20 cellular contexts compared by ENCODE assay signal in genomic region chr2:219120082-219120481, GRCh38. TPM values are rescaled to one million over a fixed set of nuclear protein-coding genes. Genes with fewer than 3 reads are reported as not detected.
"Had no signal": no experiment of that assay in that cellular context is flagged by ENCODE, and none has a peak within 500 bp of the region (broad histone marks: within the 10 kb centered on the region; RNA-seq: fewer than 3 reads in every experiment).

No MANE protein-coding gene starts in this region.

- H3K36me3 Mint-ChIP-seq: activated CD8-positive, alpha-beta memory T cell treated with anti-CD3 and anti-CD28 coated beads, Interleukin-2, amount 10 ng/mL, durations not matched to agents 7 days and 5 days; mesothelial cell of epicardium; naive B cell; type B pancreatic cell had no signal

- H3K27ac Mint-ChIP-seq: activated CD4-positive, alpha-beta T cell treated with anti-CD3 and anti-CD28 coated beads for 36 hours; activated CD8-positive, alpha-beta memory T cell treated with anti-CD3 and anti-CD28 coated beads, Interleukin-2, amount 10 ng/mL, durations not matched to agents 7 days and 5 days; activated CD8-positive, alpha-beta T cell treated with anti-CD3 and anti-CD28 coated beads, Interleukin-2, amount 10 ng/mL, durations not matched to agents 7 days and 5 days; activated naive CD4-positive, alpha-beta T cell treated with anti-CD3 and anti-CD28 coated beads for 36 hours; mesothelial cell of epicardium; nephron progenitor cell; progenitor cell of endocrine pancreas; stimulated activated naive CD8-positive, alpha-beta T cell treated with anti-CD3 and anti-CD28 coated beads, Interleukin-15, Interleukin-2, amounts not matched to agents 100 ng/mL and 50 ng/mL, for 24 hours; type B pancreatic cell had no signal

- ATAC-seq: body of pancreas had no signal

- H3K9me3 Mint-ChIP-seq: activated naive CD4-positive, alpha-beta T cell treated with anti-CD3 and anti-CD28 coated beads for 36 hours; mesothelial cell of epicardium; naive B cell; nephron progenitor cell; stimulated activated naive CD8-positive, alpha-beta T cell treated with anti-CD3 and anti-CD28 coated beads, Interleukin-15, Interleukin-2, amounts not matched to agents 100 ng/mL and 50 ng/mL, for 24 hours; type B pancreatic cell had no signal

- H3K4me3 Mint-ChIP-seq: activated CD4-positive, alpha-beta T cell treated with anti-CD3 and anti-CD28 coated beads for 36 hours; activated CD8-positive, alpha-beta memory T cell treated with anti-CD3 and anti-CD28 coated beads, Interleukin-2, amount 10 ng/mL, durations not matched to agents 7 days and 5 days; activated CD8-positive, alpha-beta T cell treated with anti-CD3 and anti-CD28 coated beads, Interleukin-2, amount 10 ng/mL, durations not matched to agents 7 days and 5 days; activated naive CD4-positive, alpha-beta T cell treated with anti-CD3 and anti-CD28 coated beads for 36 hours; mesothelial cell of epicardium; naive B cell; nephron progenitor cell; stimulated activated naive CD8-positive, alpha-beta T cell treated with anti-CD3 and anti-CD28 coated beads, Interleukin-15, Interleukin-2, amounts not matched to agents 100 ng/mL and 50 ng/mL, for 24 hours; type B pancreatic cell had no signal

- H3K27me3 Mint-ChIP-seq: activated CD4-positive, alpha-beta T cell treated with anti-CD3 and anti-CD28 coated beads for 36 hours; activated CD8-positive, alpha-beta memory T cell treated with anti-CD3 and anti-CD28 coated beads, Interleukin-2, amount 10 ng/mL, durations not matched to agents 7 days and 5 days; naive B cell; stimulated activated naive CD8-positive, alpha-beta T cell treated with anti-CD3 and anti-CD28 coated beads, Interleukin-15, Interleukin-2, amounts not matched to agents 100 ng/mL and 50 ng/mL, for 24 hours; type B pancreatic cell had no signal

- H3K4me3 ChIP-seq: body of pancreas, cardiac muscle cell, colonic mucosa, right lobe of liver, uterus had no signal

RNA-seq across cellular contexts. Expression of gene SLC23A3, which starts 49.7 kb away (rescaled TPM):
- polyA plus RNA-seq: cardiac muscle cell had no signal

RNA-seq across cellular contexts. Expression of gene IHH, which starts 59.4 kb away (rescaled TPM):
- total RNA-seq: activated CD8-positive, alpha-beta memory T cell treated with anti-CD3 and anti-CD28 coated beads, Interleukin-2, amount 10 ng/mL, durations not matched to agents 7 days and 5 days; activated CD8-positive, alpha-beta T cell treated with anti-CD3 and anti-CD28 coated beads, Interleukin-2, amount 10 ng/mL, durations not matched to agents 7 days and 5 days; activated naive CD4-positive, alpha-beta T cell treated with anti-CD3 and anti-CD28 coated beads for 36 hours; cardiac muscle cell; fibroblast of villous mesenchyme; left cardiac atrium; osteocyte; skeletal muscle tissue had no signal
- polyA plus RNA-seq: cardiac muscle cell, keratinocyte had no signal
